2 cellular contexts compared by ENCODE assay signal in genomic region chr19:43725468-43725867, GRCh38.
TF ChIP-seq lines count a peak whose summit lies in the region.

No MANE protein-coding gene starts in this region.

TF ChIP-seq in liver, 16 proteins besides CTCF, POLR2A, EP300 and RAD21:
- TF ChIP-seq REST (IDR thresholded peaks at IDR 0.05) (no peak), NR2F2 (IDR thresholded peaks at IDR 0.05) (peak; percentile 49), HNF4A (conservative IDR thresholded peaks at IDR 0.05) (no peak), RXRA (IDR thresholded peaks at IDR 0.05) (no peak), ATF3 (IDR thresholded peaks at IDR 0.05) (no peak), ZBTB33 (IDR thresholded peaks at IDR 0.05) (no peak), TAF1 (conservative IDR thresholded peaks at IDR 0.05) (no peak), GABPA (IDR thresholded peaks at IDR 0.05 in 1 of 2, conservative IDR thresholded peaks at IDR 0.05 in 1 of 2) (no peak), FOXA2 (IDR thresholded peaks at IDR 0.05) (no peak)

TF ChIP-seq in HepG2, 621 proteins besides CTCF, POLR2A, EP300 and RAD21:
- TF ChIP-seq ZNF800 (CRISPR knock-in tag; IDR thresholded peaks at IDR 0.05) (no peak), NR0B2 (CRISPR knock-in tag; IDR thresholded peaks at IDR 0.05) (no peak), ZNF512 (CRISPR knock-in tag; IDR thresholded peaks at IDR 0.05) (no peak), PHF8 (CRISPR knock-in tag; IDR thresholded peaks at IDR 0.05) (no peak), TCF7 (IDR thresholded peaks at IDR 0.05; ENCODE audit: low read depth) (no peak), MTF1 (CRISPR knock-in tag; IDR thresholded peaks at IDR 0.05) (no peak), PHF20 (CRISPR knock-in tag; IDR thresholded peaks at IDR 0.05) (no peak), ZNF142 (CRISPR knock-in tag; IDR thresholded peaks at IDR 0.05) (no peak), ARID3A (IDR thresholded peaks at IDR 0.05; ENCODE audit: low read depth, low read length) (no peak), SMC3 (IDR thresholded peaks at IDR 0.05; ENCODE audit: low read length) (no peak), GLMP (CRISPR knock-in tag; IDR thresholded peaks at IDR 0.05; ENCODE audit: borderline replicate concordance) (no peak), SMYD3 (CRISPR knock-in tag; IDR thresholded peaks at IDR 0.05) (no peak), HMGA1 (CRISPR knock-in tag; conservative IDR thresholded peaks at IDR 0.05) (no peak), NFIC (IDR thresholded peaks at IDR 0.05; ENCODE audit: low read length) (no peak)
